Comparison of ENCODE assay signal across 23 cellular contexts in genomic region chr17:16926591-16927451, GRCh38. TPM values are rescaled to one million over a fixed set of nuclear protein-coding genes. Genes with fewer than 3 reads are reported as not detected.
DNase-seq lines count a peak whose midpoint lies in the region; ATAC-seq and TF ChIP-seq lines count a peak whose summit lies in the region.
"Had no signal": no experiment of that assay in that cellular context is flagged by ENCODE, and none has a peak within 500 bp of the region (broad histone marks: within the 10 kb centered on the region; RNA-seq: fewer than 3 reads in every experiment).

No MANE protein-coding gene starts in this region.

- H3K9me3 Mint-ChIP-seq in memory B cell: no peaks in the 10 kb centered on the region
- no peaks in the 10 kb centered on the region for H3K9me3 Mint-ChIP-seq in naive thymus-derived CD8-positive, alpha-beta T cell
- H3K9me3 Mint-ChIP-seq: activated CD8-positive, alpha-beta T cell treated with anti-CD3 and anti-CD28 coated beads for 36 hours; activated naive CD8-positive, alpha-beta T cell treated with anti-CD3 and anti-CD28 coated beads, Interleukin-2, amount 50 U/mL, for 24 hours; activated T-cell treated with anti-CD3 and anti-CD28 coated beads, Interleukin-2, amount 50 U/mL, for 72 hours; CD4-positive, alpha-beta memory T cell; effector memory CD8-positive, alpha-beta T cell had no signal

- no peak for TF ChIP-seq POLR2A in Peyer's patch (IDR thresholded peaks at IDR 0.05)

- peaks cover 4% of the 10 kb centered on the region for H3K36me3 Mint-ChIP-seq in memory B cell
- H3K36me3 Mint-ChIP-seq in naive thymus-derived CD8-positive, alpha-beta T cell: no peaks in the 10 kb centered on the region
- H3K36me3 Mint-ChIP-seq: CD4-positive, alpha-beta memory T cell had no signal

- H3K27ac ChIP-seq in Peyer's patch: no peak overlapping the region
- H3K27ac ChIP-seq: breast epithelium, heart right ventricle, neutrophil, right atrium auricular region had no signal

- no peak for ATAC-seq in left ventricle myocardium superior
- ATAC-seq in left cardiac atrium: no peak
- ATAC-seq in memory B cell (ENCODE audit: low read depth): no peak
- ATAC-seq in HG03196 (IDR thresholded peaks at IDR 0.05; ENCODE audit: unreplicated experiment): no peak
- no peak for ATAC-seq in naive thymus-derived CD8-positive, alpha-beta T cell
- ATAC-seq: activated CD8-positive, alpha-beta T cell treated with anti-CD3 and anti-CD28 coated beads for 36 hours; activated naive CD8-positive, alpha-beta T cell treated with anti-CD3 and anti-CD28 coated beads, Interleukin-2, amount 50 U/mL, for 24 hours; activated T-cell treated with anti-CD3 and anti-CD28 coated beads, Interleukin-2, amount 50 U/mL, for 72 hours; effector memory CD8-positive, alpha-beta T cell; heart right ventricle had no signal

- H3K4me3 ChIP-seq in Peyer's patch: no peak overlapping the region
- H3K4me3 ChIP-seq: breast epithelium, heart right ventricle, right atrium auricular region had no signal

- no peaks in the 10 kb centered on the region for H3K27me3 ChIP-seq in Peyer's patch
- H3K27me3 ChIP-seq: breast epithelium, heart right ventricle, neutrophil, right atrium auricular region had no signal

- H3K4me3 Mint-ChIP-seq in memory B cell: no peak overlapping the region
- no peak overlapping the region for H3K4me3 Mint-ChIP-seq in naive thymus-derived CD8-positive, alpha-beta T cell
- H3K4me3 Mint-ChIP-seq: activated CD8-positive, alpha-beta T cell treated with anti-CD3 and anti-CD28 coated beads for 36 hours; activated naive CD8-positive, alpha-beta T cell treated with anti-CD3 and anti-CD28 coated beads, Interleukin-2, amount 50 U/mL, for 24 hours; activated T-cell treated with anti-CD3 and anti-CD28 coated beads, Interleukin-2, amount 50 U/mL, for 72 hours; CD4-positive, alpha-beta memory T cell; effector memory CD8-positive, alpha-beta T cell had no signal

- H3K4me1 Mint-ChIP-seq in memory B cell: peaks cover 5% of the 10 kb centered on the region
- H3K4me1 Mint-ChIP-seq in naive thymus-derived CD8-positive, alpha-beta T cell: peaks cover 0 to 2% (median under 1%) of the 10 kb centered on the region in 4 donors
- H3K4me1 Mint-ChIP-seq: activated naive CD8-positive, alpha-beta T cell treated with anti-CD3 and anti-CD28 coated beads, Interleukin-2, amount 50 U/mL, for 24 hours had no signal

- H3K9me3 ChIP-seq in Peyer's patch: no peaks in the 10 kb centered on the region
- H3K9me3 ChIP-seq: breast epithelium, heart right ventricle, neutrophil, right atrium auricular region had no signal

- no peak for TF ChIP-seq CTCF in Peyer's patch (IDR thresholded peaks at IDR 0.05)

- intact Hi-C loops in left ventricle myocardium superior (cut with micrococcal nuclease): no loop called here
- intact Hi-C loops in left cardiac atrium (cut with DNase I): no loop called here

- peak overlapping the region; percentile 55 for H3K27ac Mint-ChIP-seq in memory B cell
- no peak overlapping the region for H3K27ac Mint-ChIP-seq in naive thymus-derived CD8-positive, alpha-beta T cell
- H3K27ac Mint-ChIP-seq: activated CD8-positive, alpha-beta T cell treated with anti-CD3 and anti-CD28 coated beads for 36 hours; activated naive CD8-positive, alpha-beta T cell treated with anti-CD3 and anti-CD28 coated beads, Interleukin-2, amount 50 U/mL, for 24 hours; activated T-cell treated with anti-CD3 and anti-CD28 coated beads, Interleukin-2, amount 50 U/mL, for 72 hours; CD4-positive, alpha-beta memory T cell; effector memory CD8-positive, alpha-beta T cell had no signal

- POLR2A ChIA-PET in naive thymus-derived CD8-positive, alpha-beta T cell (lab: Charles Lee): no interaction called here

- H3K4me1 ChIP-seq in Peyer's patch: no peaks in the 10 kb centered on the region
- H3K4me1 ChIP-seq: breast epithelium, heart right ventricle, right atrium auricular region had no signal

- DNase-seq in left ventricle myocardium superior (peak; percentile 13), left cardiac atrium (no peak), Peyer's patch (peak in 2 of 3 donors; percentile 29 to 40), memory B cell (ENCODE audit: low spot score in 2 of 2) (no peak), NCI-H748 treated with DMSO at 0.1 percent for 48 hours (lab: John Stamatoyannopoulos, UW) (no peak), NCI-H1417 treated with DMSO at 0.1 percent for 48 hours (lab: John Stamatoyannopoulos, UW) (no peak)
- no peak for DNase-seq in naive thymus-derived CD8-positive, alpha-beta T cell
- DNase-seq: activated CD8-positive, alpha-beta T cell treated with anti-CD3 and anti-CD28 coated beads for 36 hours; activated naive CD8-positive, alpha-beta T cell treated with anti-CD3 and anti-CD28 coated beads, Interleukin-2, amount 50 U/mL, for 24 hours; activated T-cell treated with anti-CD3 and anti-CD28 coated beads, Interleukin-2, amount 50 U/mL, for 72 hours; effector memory CD8-positive, alpha-beta T cell; heart right ventricle; Kasumi-1; midbrain; NCI-H1694; NCI-H446 treated with DMSO at 0.1 percent for 48 hours had no signal

- no peaks in the 10 kb centered on the region for H3K27me3 Mint-ChIP-seq in memory B cell
- H3K27me3 Mint-ChIP-seq in naive thymus-derived CD8-positive, alpha-beta T cell: no peaks in the 10 kb centered on the region
- H3K27me3 Mint-ChIP-seq: activated CD8-positive, alpha-beta T cell treated with anti-CD3 and anti-CD28 coated beads for 36 hours; activated naive CD8-positive, alpha-beta T cell treated with anti-CD3 and anti-CD28 coated beads, Interleukin-2, amount 50 U/mL, for 24 hours; CD4-positive, alpha-beta memory T cell had no signal

- no peaks in the 10 kb centered on the region for H3K36me3 ChIP-seq in Peyer's patch
- H3K36me3 ChIP-seq: breast epithelium, heart right ventricle, neutrophil, right atrium auricular region had no signal

RNA-seq across cellular contexts. Expression of gene TNFRSF13B, which starts 45.1 kb away (rescaled TPM):
- not detected for total RNA-seq in left ventricle myocardium superior
- not detected for total RNA-seq in left cardiac atrium
- 10 to 100 TPM in 1 of 4 donors, 1 to 10 TPM in 1, not detected in 2; 3.2 to 86.6 TPM for total RNA-seq in Peyer's patch
- 1 to 10 TPM; 1.3 to 1.5 TPM for total RNA-seq in naive thymus-derived CD8-positive, alpha-beta T cell
- polyA plus RNA-seq in naive thymus-derived CD8-positive, alpha-beta T cell: not detected
- total RNA-seq: activated CD8-positive, alpha-beta T cell treated with anti-CD3 and anti-CD28 coated beads for 36 hours; activated T-cell treated with anti-CD3 and anti-CD28 coated beads, Interleukin-2, amount 50 U/mL, for 72 hours; CD4-positive, alpha-beta memory T cell; heart right ventricle; HT-29; right atrium auricular region; SK-MEL-5 had no signal
- polyA plus RNA-seq: heart right ventricle had no signal

Comparison
In these comparisons a context has a peak if more than half of its experiments do, and no peak if none do; other contexts are left out.
1. DNase-seq: peak in left ventricle myocardium superior (single experiment) and Peyer's patch (2 of 3); none in left cardiac atrium (single experiment), memory B cell (0 of 2), NCI-H748 treated with DMSO at 0.1 percent for 48 hours (single experiment), naive thymus-derived CD8-positive, alpha-beta T cell (0 of 10) and NCI-H1417 treated with DMSO at 0.1 percent for 48 hours (single experiment).